In the genomic region with DNA sequence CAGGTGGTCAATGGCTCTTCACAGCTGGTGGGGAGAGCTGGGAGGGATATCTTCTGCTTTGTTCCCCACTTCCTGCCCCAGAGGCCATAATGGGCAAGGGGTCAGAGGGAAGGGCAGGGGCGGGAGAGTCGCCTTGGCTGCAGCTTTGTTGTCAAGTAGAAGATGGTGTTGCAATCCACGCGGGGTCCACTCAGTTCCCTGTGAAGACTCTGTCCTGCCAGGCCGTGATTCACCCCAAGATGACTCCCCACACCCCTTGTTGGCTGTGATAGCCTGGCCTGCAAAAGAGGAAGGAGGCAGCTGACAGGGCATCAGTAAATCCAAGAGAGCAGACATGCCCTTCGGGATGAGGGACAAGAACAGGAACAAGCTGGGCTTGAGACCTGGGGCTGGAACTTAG, we compare ENCODE assay signal across 13 cellular contexts. TPM values are rescaled to one million over a fixed set of nuclear protein-coding genes. Genes with fewer than 3 reads are reported as not detected.
DNase-seq lines count a peak whose midpoint lies in the region; ATAC-seq, FAIRE-seq and TF ChIP-seq lines count a peak whose summit lies in the region.
"Had no signal": no experiment of that assay in that cellular context is flagged by ENCODE, and none has a peak within 500 bp of the region (broad histone marks: within the 10 kb centered on the region; RNA-seq: fewer than 3 reads in every experiment).

No MANE protein-coding gene starts in this region.

- intact Hi-C loops in esophagus muscularis mucosa (cut with DNase I) = no loop called here

- no peak for FAIRE-seq in frontal cortex (lab: Jason Lieb, UNC)

- no peak overlapping the region for H4K5ac ChIP-seq in mesendoderm (ENCODE audit: low read length)

- no peaks in the 10 kb centered on the region for H3K79me1 ChIP-seq in mesendoderm (ENCODE audit: low read length)

- no peak overlapping the region for H3K56ac ChIP-seq in mesendoderm (ENCODE audit: low read length)

- H3K9me3 ChIP-seq in esophagus muscularis mucosa = no peaks in the 10 kb centered on the region

- no peak for TF ChIP-seq EP300 in esophagus muscularis mucosa (IDR thresholded peaks at IDR 0.05)

- no peak overlapping the region for H2BK15ac ChIP-seq in mesendoderm (replicated peaks; ENCODE audit: low read depth)

- H3K79me2 ChIP-seq in mesendoderm (ENCODE audit: control insufficient read depth, insufficient read depth, low read length) = no peaks in the 10 kb centered on the region
- H3K79me2 ChIP-seq: parathyroid adenoma had no signal

- H3K4me1 ChIP-seq in esophagus muscularis mucosa = peaks cover 8 to 57% (median 22%) of the 10 kb centered on the region in 4 donors
- H3K4me1 ChIP-seq in mesendoderm (ENCODE audit: control insufficient read depth, low read depth, low read length) = no peaks in the 10 kb centered on the region
- H3K4me1 ChIP-seq: parathyroid adenoma had no signal

- TF ChIP-seq POLR2A in esophagus muscularis mucosa (IDR thresholded peaks at IDR 0.05; ENCODE audit: low read depth) = no peak

- DNase-seq in A172 (ENCODE audit: low spot score) (peak; percentile 17), M059J (ENCODE audit: low read depth) (peak; percentile 67), esophagus muscularis mucosa (ENCODE audit: extremely low spot score) (peak; percentile 97), omental fat pad (ENCODE audit: low spot score) (peak; percentile 73), islet precursor cell (no peak), frontal cortex (ENCODE audit: low spot score in 2 of 2) (no peak), mesendoderm (no peak)
- DNase-seq: activated CD8-positive, alpha-beta memory T cell treated with anti-CD3 and anti-CD28 coated beads for 24 hours; NCI-H748 treated with DMSO at 0.1 percent for 48 hours; stimulated activated CD4-positive, alpha-beta T cell treated with anti-CD3 and anti-CD28 coated beads, Interleukin-4, amount 100 ng/mL, for 4 hours had no signal

- H3K9ac ChIP-seq in mesendoderm (ENCODE audit: low read length) = no peak overlapping the region
- H3K9ac ChIP-seq: parathyroid adenoma had no signal

- 76% methylated on average over 6 of the region's 6 CpGs for WGBS in esophagus muscularis mucosa
- no CpG with 5 or more reads among the region's 6 CpGs for WGBS in mesendoderm (ENCODE audit: extremely low coverage, insufficient coverage, low lambda C conversion rate)

- H2BK120ac ChIP-seq in mesendoderm (ENCODE audit: low read depth, low read length) = no peak overlapping the region

- H3K27ac ChIP-seq in esophagus muscularis mucosa (replicated peaks in 1 of 4) (peak overlapping the region; percentile 20 to 59 (median 46)), mesendoderm (ENCODE audit: low read depth, low read length) (no peak overlapping the region)
- H3K27ac ChIP-seq: parathyroid adenoma had no signal

- ATAC-seq in omental fat pad (ENCODE audit: low FRiP score) (peak; percentile 77), GM21515 (IDR thresholded peaks at IDR 0.05; ENCODE audit: unreplicated experiment) (no peak)

- H2BK5ac ChIP-seq in mesendoderm (ENCODE audit: low read length) = no peak overlapping the region

- no peaks in the 10 kb centered on the region for H3K27me3 ChIP-seq in esophagus muscularis mucosa
- H3K27me3 ChIP-seq in mesendoderm (ENCODE audit: insufficient read depth, low read length, poor library complexity) = no peaks in the 10 kb centered on the region

- H3K4me3 ChIP-seq in esophagus muscularis mucosa (peak overlapping the region in 1 of 4 donors; percentile 68), mesendoderm (ENCODE audit: low read length) (no peak overlapping the region)

- H2AK5ac ChIP-seq in mesendoderm (ENCODE audit: low read length) = no peak overlapping the region

- no peak for TF ChIP-seq CTCF in esophagus muscularis mucosa (IDR thresholded peaks at IDR 0.05)
- TF ChIP-seq CTCF in omental fat pad (IDR thresholded peaks at IDR 0.05) = no peak

- H3K23ac ChIP-seq in mesendoderm (ENCODE audit: low read length) = no peak overlapping the region

- no peak overlapping the region for H3K4ac ChIP-seq in mesendoderm (ENCODE audit: low read depth, low read length)

- peaks cover 0 to 51% (median 4%) of the 10 kb centered on the region in 4 donors for H3K36me3 ChIP-seq in esophagus muscularis mucosa
- H3K36me3 ChIP-seq in mesendoderm (ENCODE audit: control insufficient read depth, insufficient read depth, low read length) = no peaks in the 10 kb centered on the region

- no peak overlapping the region for H3K18ac ChIP-seq in mesendoderm (ENCODE audit: low read length)

- no peak overlapping the region for H3K4me2 ChIP-seq in mesendoderm (ENCODE audit: low read length)

- no peak overlapping the region for H4K8ac ChIP-seq in mesendoderm (ENCODE audit: low read depth, low read length)

RNA-seq across cellular contexts. Expression of a gene that starts 6.9 kb away (rescaled TPM):
- total RNA-seq in A172 (2014; rRNA removed; shearing (Covaris generic)) = not detected in 2 replicates
- 2.1 and 7.0 TPM in 2 replicates for total RNA-seq in M059J (2014; rRNA removed; shearing (Covaris generic))
- 100 to 1,000 TPM in 3 of 4 donors, 10 to 100 TPM in 1; 76.0 to 320 (median 135) TPM for total RNA-seq in esophagus muscularis mucosa
- total RNA-seq in omental fat pad = 100 to 1,000 TPM; 135 to 717 (median 384) TPM
- 2.0 TPM for total RNA-seq in frontal cortex
- polyA plus RNA-seq in mesendoderm (2013, experiment 1 of 2) = 0.01 TPM
- polyA plus RNA-seq in mesendoderm (2013, experiment 2 of 2) = 0.01 TPM
- total RNA-seq: G401 had no signal

Comparison
In these comparisons a context has a peak if more than half of its experiments do, and no peak if none do; other contexts are left out.
1. DNase-seq: peak in A172 (single experiment), M059J (single experiment), esophagus muscularis mucosa (single experiment) and omental fat pad (single experiment); none in islet precursor cell (single experiment), frontal cortex (0 of 2) and mesendoderm (single experiment).